Comparison of ENCODE assay signal across 3 cellular contexts in genomic region chr3:52238761-52239701, GRCh38.
TF ChIP-seq lines count a peak whose summit lies in the region.

Gene TWF2, minus strand, starts transcription at chr3:52239158. Its CDS starts 142 bp downstream, at chr3:52239016.

TF ChIP-seq in GM12891, 5 proteins besides CTCF, POLR2A, EP300 and RAD21:
- TF ChIP-seq POLR2AphosphoS5 (IDR thresholded peaks at IDR 0.05; ENCODE audit: low read depth, low read length) (peak; percentile 82; the same call in 1 of the 2 replicates), PAX5 (IDR thresholded peaks at IDR 0.05; ENCODE audit: insufficient read depth, low read length, severe bottlenecking) (no peak)

TF ChIP-seq in HCT116, 20 proteins besides CTCF, POLR2A, EP300 and RAD21:
- TF ChIP-seq ZFX (IDR thresholded peaks at IDR 0.05) (peak; percentile 78; the same call in 1 of the 2 replicates), CEBPB (IDR thresholded peaks at IDR 0.05; ENCODE audit: low read depth) (no peak), ELF1 (IDR thresholded peaks at IDR 0.05; ENCODE audit: borderline replicate concordance, low read depth) (no peak), YY1 (IDR thresholded peaks at IDR 0.05; ENCODE audit: extremely low read depth, insufficient replicate concordance, low read depth, low read length) (peak; percentile 80), POLR2AphosphoS5 (IDR thresholded peaks at IDR 0.05; ENCODE audit: low read depth, low read length) (peak; percentile 88)

TF ChIP-seq in GM12878, 131 proteins besides CTCF, POLR2A, EP300 and RAD21 (continues in another document):
- TF ChIP-seq MAX (IDR thresholded peaks at IDR 0.05; ENCODE audit: low read depth, low read length) (peak; percentile 15; the same call in 1 of the 2 replicates), SRF (IDR thresholded peaks at IDR 0.05; ENCODE audit: low read depth in 2 of 2, low read length in 2 of 2) (no peak), EGR1 (IDR thresholded peaks at IDR 0.05; ENCODE audit: borderline replicate concordance in 1 of 2, low read depth in 2 of 2, low read length in 2 of 2) (peak in 1 of 2 experiments; percentile 89; a peak in 2 of 3 replicates), MTA2 (IDR thresholded peaks at IDR 0.05; ENCODE audit: low read depth) (peak; percentile 35; the same call in 1 of the 2 replicates), ZNF622 (IDR thresholded peaks at IDR 0.05) (no peak), SUPT20H (IDR thresholded peaks at IDR 0.05; ENCODE audit: borderline replicate concordance, control insufficient read depth, low read depth, low read length) (no peak), BHLHE40 (IDR thresholded peaks at IDR 0.05; ENCODE audit: borderline replicate concordance in 1 of 2, low read depth in 2 of 2, low read length in 1 of 2) (peak; percentile 33 to 88; a peak in 3 of 4 replicates), BACH1 (IDR thresholded peaks at IDR 0.05; ENCODE audit: borderline replicate concordance) (peak; percentile 95), YY1 (IDR thresholded peaks at IDR 0.05; ENCODE audit: low read depth, low read length) (peak; percentile 87), REST (IDR thresholded peaks at IDR 0.05; ENCODE audit: low read depth, low read length) (no peak), CEBPB (IDR thresholded peaks at IDR 0.05; ENCODE audit: borderline replicate concordance in 1 of 2, low read depth in 2 of 2, low read length in 2 of 2) (no peak), POU2F2 (IDR thresholded peaks at IDR 0.05; ENCODE audit: borderline replicate concordance, low read depth, low read length) (0 out of 3 replicates have a peak, but pooled peaks have one; percentile 30), KLF5 (IDR thresholded peaks at IDR 0.05; ENCODE audit: partially characterized antibody) (peak; percentile 31), E2F8 (IDR thresholded peaks at IDR 0.05; ENCODE audit: low read depth, partially characterized antibody) (no peak), USF1 (IDR thresholded peaks at IDR 0.05; ENCODE audit: borderline replicate concordance, extremely low read length, insufficient read depth, low read depth, low read length) (no peak), ZNF207 (IDR thresholded peaks at IDR 0.05; ENCODE audit: borderline replicate concordance) (0 out of 2 replicates have a peak, but pooled peaks have one; percentile 63), MEF2B (IDR thresholded peaks at IDR 0.05; ENCODE audit: partially characterized antibody, poor library complexity, severe bottlenecking) (peak; percentile 24), NRF1 (conservative IDR thresholded peaks at IDR 0.05; ENCODE audit: low read depth, low read length) (peak; percentile 78), RBBP5 (conservative IDR thresholded peaks at IDR 0.05) (no peak), TAF1 (IDR thresholded peaks at IDR 0.05; ENCODE audit: borderline replicate concordance, low read depth, low read length) (peak; percentile 59; the same call in 1 of the 2 replicates), MYB (IDR thresholded peaks at IDR 0.05; ENCODE audit: borderline replicate concordance, low read depth, low read length) (no peak), ZNF687 (IDR thresholded peaks at IDR 0.05) (peak; percentile 61), SMC3 (IDR thresholded peaks at IDR 0.05; ENCODE audit: borderline replicate concordance, low read length) (peak; percentile 37; the same call in 1 of the 2 replicates), SMAD5 (IDR thresholded peaks at IDR 0.05; ENCODE audit: low read depth) (peak; percentile 53; the same call in 1 of the 2 replicates), SREBF2 (IDR thresholded peaks at IDR 0.05; ENCODE audit: low read length) (no peak), POLR2AphosphoS2 (IDR thresholded peaks at IDR 0.05; ENCODE audit: low read depth, low read length) (peak; percentile 83), POLR2AphosphoS5 (IDR thresholded peaks at IDR 0.05; ENCODE audit: low read length) (peak; percentile 83; the same call in 1 of the 2 replicates), FOXM1 (IDR thresholded peaks at IDR 0.05; ENCODE audit: low read depth, low read length) (no peak), ZBTB4 (CRISPR knock-in tag; IDR thresholded peaks at IDR 0.05) (no peak), NFYA (IDR thresholded peaks at IDR 0.05; ENCODE audit: borderline replicate concordance, low read depth, low read length) (no peak), USF2 (IDR thresholded peaks at IDR 0.05; ENCODE audit: borderline replicate concordance, low read depth, low read length) (no peak), RB1 (IDR thresholded peaks at IDR 0.05; ENCODE audit: borderline replicate concordance) (peak; percentile 58; the same call in 1 of the 2 replicates), CREB1 (IDR thresholded peaks at IDR 0.05; ENCODE audit: low read depth) (no peak), ZNF274 (IDR thresholded peaks at IDR 0.05; ENCODE audit: insufficient read depth, insufficient read length) (no peak), SMARCA5 (IDR thresholded peaks at IDR 0.05) (peak; percentile 84; the same call in 1 of the 2 replicates), LARP7 (IDR thresholded peaks at IDR 0.05) (peak; percentile 97), RELB (IDR thresholded peaks at IDR 0.05; ENCODE audit: low read depth) (peak; percentile 42; the same call in 1 of the 2 replicates), JUNB (IDR thresholded peaks at IDR 0.05) (no peak), NR2F1 (conservative IDR thresholded peaks at IDR 0.05) (peak; percentile 38; the same call in 1 of the 2 replicates), SIN3A (IDR thresholded peaks at IDR 0.05; ENCODE audit: low read depth, low read length) (0 out of 2 replicates have a peak, but pooled peaks have one; percentile 29), CREM (IDR thresholded peaks at IDR 0.05; ENCODE audit: low read depth) (0 out of 2 replicates have a peak, but pooled peaks have one; percentile 30)
